ENCODE assay signal across 8 cellular contexts in genomic region chr5:65926276-65926761, GRCh38. TPM values are rescaled to one million over a fixed set of nuclear protein-coding genes. Genes with fewer than 3 reads are reported as not detected.
DNase-seq lines count a peak whose midpoint lies in the region; ATAC-seq and TF ChIP-seq lines count a peak whose summit lies in the region.

A gene with protein sequence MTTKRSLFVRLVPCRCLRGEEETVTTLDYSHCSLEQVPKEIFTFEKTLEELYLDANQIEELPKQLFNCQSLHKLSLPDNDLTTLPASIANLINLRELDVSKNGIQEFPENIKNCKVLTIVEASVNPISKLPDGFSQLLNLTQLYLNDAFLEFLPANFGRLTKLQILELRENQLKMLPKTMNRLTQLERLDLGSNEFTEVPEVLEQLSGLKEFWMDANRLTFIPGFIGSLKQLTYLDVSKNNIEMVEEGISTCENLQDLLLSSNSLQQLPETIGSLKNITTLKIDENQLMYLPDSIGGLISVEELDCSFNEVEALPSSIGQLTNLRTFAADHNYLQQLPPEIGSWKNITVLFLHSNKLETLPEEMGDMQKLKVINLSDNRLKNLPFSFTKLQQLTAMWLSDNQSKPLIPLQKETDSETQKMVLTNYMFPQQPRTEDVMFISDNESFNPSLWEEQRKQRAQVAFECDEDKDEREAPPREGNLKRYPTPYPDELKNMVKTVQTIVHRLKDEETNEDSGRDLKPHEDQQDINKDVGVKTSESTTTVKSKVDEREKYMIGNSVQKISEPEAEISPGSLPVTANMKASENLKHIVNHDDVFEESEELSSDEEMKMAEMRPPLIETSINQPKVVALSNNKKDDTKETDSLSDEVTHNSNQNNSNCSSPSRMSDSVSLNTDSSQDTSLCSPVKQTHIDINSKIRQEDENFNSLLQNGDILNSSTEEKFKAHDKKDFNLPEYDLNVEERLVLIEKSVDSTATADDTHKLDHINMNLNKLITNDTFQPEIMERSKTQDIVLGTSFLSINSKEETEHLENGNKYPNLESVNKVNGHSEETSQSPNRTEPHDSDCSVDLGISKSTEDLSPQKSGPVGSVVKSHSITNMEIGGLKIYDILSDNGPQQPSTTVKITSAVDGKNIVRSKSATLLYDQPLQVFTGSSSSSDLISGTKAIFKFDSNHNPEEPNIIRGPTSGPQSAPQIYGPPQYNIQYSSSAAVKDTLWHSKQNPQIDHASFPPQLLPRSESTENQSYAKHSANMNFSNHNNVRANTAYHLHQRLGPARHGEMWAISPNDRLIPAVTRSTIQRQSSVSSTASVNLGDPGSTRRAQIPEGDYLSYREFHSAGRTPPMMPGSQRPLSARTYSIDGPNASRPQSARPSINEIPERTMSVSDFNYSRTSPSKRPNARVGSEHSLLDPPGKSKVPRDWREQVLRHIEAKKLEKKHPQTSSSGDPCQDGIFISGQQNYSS (N-terminal part only) (plus strand): TSS chr5:65926575. CDS start chr5:65992719, 66,144 bp downstream.

- intact Hi-C loops in natural killer cell (cut with micrococcal nuclease), result loop anchor here (5.0 to 10.0 kb wide), 3 partner anchors 36 to 1241 kb away; no protein-coding TSS in a partner anchor

- POLR2A ChIA-PET in BJ (lab: Charles Lee), result interaction anchor here (0.7 kb wide), 3 partner anchors 32 to 118 kb away, joined by 9 to 11 read pairs (median 10); no protein-coding TSS in a partner anchor

- ATAC-seq in HG03439 (IDR thresholded peaks at IDR 0.05; ENCODE audit: unreplicated experiment) (peak; percentile 34), natural killer cell (peak; percentile 20 to 36 (median 29))
- ATAC-seq in activated T-helper 17 cell treated with anti-CD3 and anti-CD28 coated beads, Interleukin-2, amount 50 U/mL, for 72 hours (replicated peaks), result peak; percentile 36

- peaks cover 1% of the 10 kb centered on the region for H4K20me1 ChIP-seq in fibroblast of lung (ENCODE audit: control insufficient read depth, extremely low read depth, insufficient read depth, low read length)

- no peaks in the 10 kb centered on the region for H3K4me1 ChIP-seq in fibroblast of lung (ENCODE audit: control insufficient read depth, extremely low read depth, insufficient read depth, low read length)

- H3K36me3 Mint-ChIP-seq in activated T-helper 17 cell treated with anti-CD3 and anti-CD28 coated beads, Interleukin-2, amount 50 U/mL, for 72 hours (ENCODE audit: low read depth), result peaks cover 19% of the 10 kb centered on the region
- no peaks in the 10 kb centered on the region for H3K36me3 Mint-ChIP-seq in natural killer cell

- H2AFZ ChIP-seq in fibroblast of lung (ENCODE audit: low read length), result peak within 1 kb of the TSS; percentile 31

- TF ChIP-seq CTCF in BJ (IDR thresholded peaks at IDR 0.05; ENCODE audit: insufficient read depth, low read depth, low read length), result no peak
- no peak for TF ChIP-seq CTCF in fibroblast of lung (conservative IDR thresholded peaks at IDR 0.05 in 1 of 2, IDR thresholded peaks at IDR 0.05 in 1 of 2; ENCODE audit: low read depth in 1 of 2, low read length in 2 of 2)
- no peak for TF ChIP-seq CTCF in natural killer cell (IDR thresholded peaks at IDR 0.05)

- peak within 1 kb of the TSS; percentile 98 for H3K9ac ChIP-seq in fibroblast of lung (ENCODE audit: insufficient read depth, low read length)

- no peaks in the 10 kb centered on the region for H3K27me3 ChIP-seq in BJ (ENCODE audit: control insufficient read depth, insufficient read depth, low read length)
- no peaks in the 10 kb centered on the region for H3K27me3 ChIP-seq in fibroblast of lung (ENCODE audit: control insufficient read depth, insufficient read depth, low read length)

- H3K9me3 ChIP-seq in fibroblast of lung (ENCODE audit: control insufficient read depth, insufficient read depth, low read depth, low read length), result no peaks in the 10 kb centered on the region

- DNase-seq in BJ (ENCODE audit: low read depth) (peak; percentile 47), GM19238 (ENCODE audit: insufficient read length, low spot score) (peak; percentile 41), RKO (ENCODE audit: low spot score) (peak; percentile 81), fibroblast of lung (ENCODE audit: low read depth in 2 of 2) (peak; percentile 75 to 86), natural killer cell (peak; percentile 68)
- DNase-seq in stimulated activated naive CD4-positive, alpha-beta T cell (lab: John Stamatoyannopoulos, UW), result peak; percentile 46 to 83 (median 74)

- peaks cover 49% of the 10 kb centered on the region for H3K79me2 ChIP-seq in fibroblast of lung (ENCODE audit: control insufficient read depth, insufficient read depth, low read length)

- CTCF ChIA-PET in BJ (lab: Yijun Ruan, JAX), result interaction anchor here (0.7 to 1.3 kb wide), 3 partner anchors 52 to 135 kb away, joined by 3 to 4 read pairs (median 3); no protein-coding TSS in a partner anchor

- H3K27ac Mint-ChIP-seq in activated T-helper 17 cell treated with anti-CD3 and anti-CD28 coated beads, Interleukin-2, amount 50 U/mL, for 72 hours, result peak within 1 kb of the TSS; percentile 83
- peak within 1 kb of the TSS; percentile 89 to 96 for H3K27ac Mint-ChIP-seq in natural killer cell

- H3K27ac ChIP-seq in fibroblast of lung (ENCODE audit: insufficient read depth, low read length), result peak within 1 kb of the TSS; percentile 98

- no peaks in the 10 kb centered on the region for H3K9me3 Mint-ChIP-seq in activated T-helper 17 cell treated with anti-CD3 and anti-CD28 coated beads, Interleukin-2, amount 50 U/mL, for 72 hours
- H3K9me3 Mint-ChIP-seq in natural killer cell, result no peaks in the 10 kb centered on the region

- peak within 1 kb of the TSS; percentile 63 for H3K4me2 ChIP-seq in fibroblast of lung (ENCODE audit: extremely low read depth, insufficient read depth, low read length)

- peaks cover 31% of the 10 kb centered on the region for H3K4me1 Mint-ChIP-seq in activated T-helper 17 cell treated with anti-CD3 and anti-CD28 coated beads, Interleukin-2, amount 50 U/mL, for 72 hours
- H3K4me1 Mint-ChIP-seq in natural killer cell, result peaks cover 46 to 71% of the 10 kb centered on the region in 2 donors

- H3K36me3 ChIP-seq in BJ (ENCODE audit: control insufficient read depth, insufficient read depth, low read length), result no peaks in the 10 kb centered on the region; the same call in 1 of the 2 replicates
- no peaks in the 10 kb centered on the region for H3K36me3 ChIP-seq in fibroblast of lung (ENCODE audit: control insufficient read depth, insufficient read depth, low read length)

- no peaks in the 10 kb centered on the region for H3K27me3 Mint-ChIP-seq in activated T-helper 17 cell treated with anti-CD3 and anti-CD28 coated beads, Interleukin-2, amount 50 U/mL, for 72 hours
- no peaks in the 10 kb centered on the region for H3K27me3 Mint-ChIP-seq in natural killer cell (ENCODE audit: low read depth in 2 of 2)

- H3K4me3 ChIP-seq in BJ (ENCODE audit: low read depth, low read length) (peak within 1 kb of the TSS; percentile 66), fibroblast of lung (replicated peaks in 1 of 4; ENCODE audit: control extremely low read depth in 1 of 4, insufficient read depth in 1 of 4, low read depth in 3 of 4, low read length in 4 of 4) (peak within 1 kb of the TSS; percentile 63 to 99 (median 86))

- H3K4me3 Mint-ChIP-seq in activated T-helper 17 cell treated with anti-CD3 and anti-CD28 coated beads, Interleukin-2, amount 50 U/mL, for 72 hours, result peak within 1 kb of the TSS; percentile 90
- H3K4me3 Mint-ChIP-seq in natural killer cell, result peak within 1 kb of the TSS; percentile 99

RNA-seq across cellular contexts. Expression of the gene that starts here (rescaled TPM):
- 26.0 and 56.0 TPM in 2 replicates for polyA plus RNA-seq in BJ (2011; rRNA removed)
- 47.2 and 53.8 TPM in 2 replicates for polyA minus RNA-seq in BJ (2011; rRNA and poly(A)+ RNA removed)
- total RNA-seq in activated T-helper 17 cell treated with anti-CD3 and anti-CD28 coated beads, Interleukin-2, amount 50 U/mL, for 72 hours, result 10 to 100 TPM; 40.0 to 43.9 TPM
- 79.9 and 127 TPM in 2 replicates for total RNA-seq in fibroblast of lung
- polyA plus RNA-seq in fibroblast of lung, result 49.5 and 69.1 TPM in 2 replicates
- 26.4 and 37.0 TPM in 2 replicates for polyA plus RNA-seq in fibroblast of lung (2012)
- 10.0 and 28.2 TPM in 2 replicates for polyA minus RNA-seq in fibroblast of lung (ENCODE audit: low replicate concordance)
- 100 to 1,000 TPM; 153 to 171 (median 166) TPM for total RNA-seq in natural killer cell

Comparison
In these comparisons a context has a peak if more than half of its experiments do, and no peak if none do; other contexts are left out.
1. Peak in every context shown above with its lines: DNase-seq, ATAC-seq, H3K4me3 ChIP-seq and H3K27ac ChIP-seq.